29 cellular contexts compared by ENCODE assay signal in the genomic region with DNA sequence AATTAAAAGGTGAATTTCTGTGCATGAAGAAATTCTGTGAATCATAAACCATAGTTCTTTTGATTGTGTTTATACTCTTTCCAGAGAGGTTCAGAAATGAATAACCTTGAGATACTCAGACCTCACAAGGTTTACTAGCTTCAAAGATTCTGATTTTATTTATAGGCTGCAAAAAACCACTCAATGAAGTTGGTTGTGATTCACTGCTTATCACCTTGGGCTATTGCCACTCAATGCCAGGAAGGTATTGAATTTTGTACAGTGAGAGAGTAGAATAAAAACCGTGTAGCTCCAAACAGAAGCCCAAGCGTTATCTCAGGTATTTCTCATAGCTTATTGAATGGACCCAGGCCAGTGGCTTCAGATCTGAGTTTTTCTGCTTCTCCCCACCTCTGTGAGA.
"Had no signal": no experiment of that assay in that cellular context is flagged by ENCODE, and none has a peak within 500 bp of the region (broad histone marks: within the 10 kb centered on the region; RNA-seq: fewer than 3 reads in every experiment).

No MANE protein-coding gene starts in this region.

- H3K27me3 ChIP-seq: brain microvascular endothelial cell, gastroesophageal sphincter, left lung, sigmoid colon, uterus had no signal

- H3K9me3 ChIP-seq: gastroesophageal sphincter, left lung, sigmoid colon, uterus had no signal

- H3K4me1 ChIP-seq: gastroesophageal sphincter, left lung, sigmoid colon, uterus had no signal

- H3K36me3 ChIP-seq: brain microvascular endothelial cell, gastroesophageal sphincter, left lung, sigmoid colon, uterus had no signal

- H3K4me1 Mint-ChIP-seq: activated B cell treated with CpG ODN at 0.5 μM for 24 hours; central memory CD8-positive, alpha-beta T cell; immature natural killer cell; nephron; stimulated activated memory B cell treated with anti-CD40 and anti-IgM and Interleukin-4, amounts not matched to agents 10 μg/mL and 1 μg/mL and 100 μg/mL, for 72 hours had no signal

- H3K27ac Mint-ChIP-seq: activated B cell treated with CpG ODN at 0.5 μM for 24 hours; activated CD8-positive, alpha-beta memory T cell treated with anti-CD3 and anti-CD28 coated beads, Interleukin-2, amount 10 ng/mL, durations not matched to agents 7 days and 5 days; activated CD8-positive, alpha-beta T cell treated with anti-CD3 and anti-CD28 coated beads, Interleukin-2, amount 10 ng/mL, durations not matched to agents 7 days and 5 days; activated naive CD8-positive, alpha-beta T cell; immature natural killer cell; nephron; stimulated activated memory B cell treated with anti-CD40 and anti-IgM and Interleukin-4, amounts not matched to agents 10 μg/mL and 1 μg/mL and 100 μg/mL, for 72 hours; stimulated activated naive CD8-positive, alpha-beta T cell treated with anti-CD3 and anti-CD28 coated beads, Interleukin-15, amount 100 ng/mL, for 72 hours; T-cell; T-helper 2 cell treated with Interferon-gamma antibody and Interleukin-4, amounts not matched to agents 5 μg/mL and 100 μg/mL, for 36 hours; type B pancreatic cell had no signal

- DNase-seq: activated B cell treated with CpG ODN at 0.5 μM for 24 hours; activated CD8-positive, alpha-beta memory T cell treated with anti-CD3 and anti-CD28 coated beads, Interleukin-2, amount 10 ng/mL, durations not matched to agents 7 days and 5 days; activated CD8-positive, alpha-beta T cell treated with anti-CD3 and anti-CD28 coated beads, Interleukin-2, amount 10 ng/mL, durations not matched to agents 7 days and 5 days; activated effector memory CD4-positive, alpha-beta T cell treated with Interleukin-2 at 50 U/mL for 16 hours; activated naive CD4-positive, alpha-beta T cell treated with Interleukin-2 at 50 U/mL for 16 hours; aorta; brain microvascular endothelial cell; effector CD8-positive, alpha-beta T cell; head of caudate nucleus; hypothalamus; immature natural killer cell; retina; sigmoid colon; small intestine; stimulated activated CD4-positive, alpha-beta T cell treated with anti-CD3 and anti-CD28 coated beads, Interleukin-4, amount 100 ng/mL, for 24 hours; stimulated activated CD8-positive, alpha-beta memory T cell treated with anti-CD3 and anti-CD28 coated beads, Interleukin-4, amount 100 ng/mL, for 48 hours; stimulated activated naive CD8-positive, alpha-beta T cell treated with anti-CD3 and anti-CD28 coated beads, Interleukin-15, amount 100 ng/mL, for 72 hours; substantia nigra; T-cell; uterus had no signal

- H3K4me3 Mint-ChIP-seq: activated B cell treated with CpG ODN at 0.5 μM for 24 hours; activated CD8-positive, alpha-beta memory T cell treated with anti-CD3 and anti-CD28 coated beads, Interleukin-2, amount 10 ng/mL, durations not matched to agents 7 days and 5 days; activated CD8-positive, alpha-beta T cell treated with anti-CD3 and anti-CD28 coated beads, Interleukin-2, amount 10 ng/mL, durations not matched to agents 7 days and 5 days; activated naive CD8-positive, alpha-beta T cell; central memory CD8-positive, alpha-beta T cell; immature natural killer cell; nephron; stimulated activated memory B cell treated with anti-CD40 and anti-IgM and Interleukin-4, amounts not matched to agents 10 μg/mL and 1 μg/mL and 100 μg/mL, for 72 hours; stimulated activated naive CD8-positive, alpha-beta T cell treated with anti-CD3 and anti-CD28 coated beads, Interleukin-15, amount 100 ng/mL, for 72 hours; T-cell; T-helper 2 cell treated with Interferon-gamma antibody and Interleukin-4, amounts not matched to agents 5 μg/mL and 100 μg/mL, for 36 hours; type B pancreatic cell had no signal

- H3K4me3 ChIP-seq: gastroesophageal sphincter, left lung, sigmoid colon, uterus had no signal

- H3K36me3 Mint-ChIP-seq: activated CD8-positive, alpha-beta memory T cell treated with anti-CD3 and anti-CD28 coated beads, Interleukin-2, amount 10 ng/mL, durations not matched to agents 7 days and 5 days; activated naive CD8-positive, alpha-beta T cell; immature natural killer cell; stimulated activated memory B cell treated with anti-CD40 and anti-IgM and Interleukin-4, amounts not matched to agents 10 μg/mL and 1 μg/mL and 100 μg/mL, for 72 hours; T-cell had no signal

- H3K9me3 Mint-ChIP-seq: activated B cell treated with CpG ODN at 0.5 μM for 24 hours; central memory CD8-positive, alpha-beta T cell; immature natural killer cell; stimulated activated memory B cell treated with anti-CD40 and anti-IgM and Interleukin-4, amounts not matched to agents 10 μg/mL and 1 μg/mL and 100 μg/mL, for 72 hours; stimulated activated naive CD8-positive, alpha-beta T cell treated with anti-CD3 and anti-CD28 coated beads, Interleukin-15, amount 100 ng/mL, for 72 hours; T-cell; T-helper 2 cell treated with Interferon-gamma antibody and Interleukin-4, amounts not matched to agents 5 μg/mL and 100 μg/mL, for 36 hours; type B pancreatic cell had no signal

- H3K27ac ChIP-seq: brain microvascular endothelial cell, epithelial cell of prostate, gastroesophageal sphincter, left lung, sigmoid colon, uterus had no signal

- H3K27me3 Mint-ChIP-seq: activated naive CD8-positive, alpha-beta T cell; stimulated activated naive CD8-positive, alpha-beta T cell treated with anti-CD3 and anti-CD28 coated beads, Interleukin-15, amount 100 ng/mL, for 72 hours; type B pancreatic cell had no signal

- ATAC-seq: activated CD8-positive, alpha-beta memory T cell treated with anti-CD3 and anti-CD28 coated beads, Interleukin-2, amount 10 ng/mL, durations not matched to agents 7 days and 5 days; activated CD8-positive, alpha-beta T cell treated with anti-CD3 and anti-CD28 coated beads, Interleukin-2, amount 10 ng/mL, durations not matched to agents 7 days and 5 days; gastroesophageal sphincter; left lung; stimulated activated memory B cell treated with anti-CD40 and anti-IgM and Interleukin-4, amounts not matched to agents 10 μg/mL and 1 μg/mL and 100 μg/mL, for 72 hours; stimulated activated naive CD8-positive, alpha-beta T cell treated with anti-CD3 and anti-CD28 coated beads, Interleukin-15, amount 100 ng/mL, for 72 hours; T-cell had no signal
